In genomic region chr7:157683251-157684156, GRCh38 we compare ENCODE assay signal across 1 cellular context.
TF ChIP-seq lines count a peak whose summit lies in the region.

No MANE protein-coding gene starts in this region.

TF ChIP-seq in WTC11, 78 proteins besides CTCF, POLR2A, EP300 and RAD21 (continued from another document):
- TF ChIP-seq ZNF532 (CRISPR knock-in tag; IDR thresholded peaks at IDR 0.05; ENCODE audit: borderline replicate concordance) (no peak), SMAD3 (CRISPR knock-in tag; IDR thresholded peaks at IDR 0.05; ENCODE audit: borderline replicate concordance) (no peak), SMAD4 (CRISPR knock-in tag; IDR thresholded peaks at IDR 0.05) (no peak), ZNF423 (CRISPR knock-in tag; IDR thresholded peaks at IDR 0.05) (no peak), FOXK1 (CRISPR knock-in tag; IDR thresholded peaks at IDR 0.05) (no peak), E2F4 (CRISPR knock-in tag; IDR thresholded peaks at IDR 0.05; ENCODE audit: borderline replicate concordance, low read depth) (no peak), OVOL2 (CRISPR knock-in tag; IDR thresholded peaks at IDR 0.05; ENCODE audit: borderline replicate concordance) (no peak), FOXP1 (CRISPR knock-in tag; IDR thresholded peaks at IDR 0.05; ENCODE audit: borderline replicate concordance) (no peak), FOXJ3 (CRISPR knock-in tag; IDR thresholded peaks at IDR 0.05; ENCODE audit: borderline replicate concordance) (no peak), KAT7 (CRISPR knock-in tag; IDR thresholded peaks at IDR 0.05; ENCODE audit: borderline replicate concordance) (no peak), ELF4 (CRISPR knock-in tag; IDR thresholded peaks at IDR 0.05; ENCODE audit: low read depth) (no peak), HMGXB4 (CRISPR knock-in tag; IDR thresholded peaks at IDR 0.05) (no peak)
TF ChIP-seq in WTC11: peak in this region for 0.
